ENCODE assay signal across 27 cellular contexts in the genomic region with DNA sequence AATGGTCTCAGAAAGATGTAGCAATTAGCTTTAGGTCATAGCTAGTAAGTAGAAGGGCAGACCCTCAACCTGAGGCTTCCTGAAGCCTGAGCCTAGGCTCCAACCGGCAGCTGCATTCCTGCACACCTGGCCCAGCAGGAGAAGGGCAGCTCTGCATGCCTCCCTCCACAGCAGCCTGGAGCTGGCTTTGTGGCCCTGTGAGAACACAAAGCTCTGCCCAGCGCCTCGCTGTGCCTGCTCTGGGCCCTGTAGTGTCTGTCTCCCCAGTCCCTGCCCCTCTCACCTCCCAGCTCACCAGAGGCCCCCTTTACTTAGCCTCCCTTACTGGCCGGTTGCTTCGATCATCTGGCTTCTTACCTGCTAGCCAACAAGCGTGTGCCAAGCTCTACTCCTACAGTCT. TPM values are rescaled to one million over a fixed set of nuclear protein-coding genes. Genes with fewer than 3 reads are reported as not detected.
DNase-seq lines count a peak whose midpoint lies in the region; ATAC-seq, FAIRE-seq and TF ChIP-seq lines count a peak whose summit lies in the region.
"Had no signal": no experiment of that assay in that cellular context is flagged by ENCODE, and none has a peak within 500 bp of the region (broad histone marks: within the 10 kb centered on the region; RNA-seq: fewer than 3 reads in every experiment).

No MANE protein-coding gene starts in this region.

- H3K27me3 ChIP-seq in HepG2 (ENCODE audit: control insufficient read depth in 1 of 2, insufficient read depth in 2 of 2, low read length in 2 of 2) = no peaks in the 10 kb centered on the region
- no peaks in the 10 kb centered on the region for H3K27me3 ChIP-seq in right lobe of liver
- H3K27me3 ChIP-seq: BE2C; BLaER1 treated with 17β-estradiol and CSF1 and Interleukin-3, amounts not matched to agents 10 nM and 100 nM had no signal

- H2AFZ ChIP-seq in HepG2 (ENCODE audit: low read length) = no peak overlapping the region

- TF ChIP-seq CTCF in HepG2 (CRISPR knock-in tag; IDR thresholded peaks at IDR 0.05) = no peak
- TF ChIP-seq CTCF in right lobe of liver (IDR thresholded peaks at IDR 0.05) = no peak
- no peak for TF ChIP-seq CTCF in chondrocyte (IDR thresholded peaks at IDR 0.05)

- H3K4me2 ChIP-seq in HepG2 (ENCODE audit: low read depth, low read length) = no peak overlapping the region
- H3K4me2 ChIP-seq: A549 had no signal

- TF ChIP-seq EP300 in HepG2 (IDR thresholded peaks at IDR 0.05; ENCODE audit: low read depth in 2 of 2, low read length in 2 of 2) (no peak), HepG2 (CRISPR knock-in tag; IDR thresholded peaks at IDR 0.05; ENCODE audit: borderline replicate concordance) (no peak)

- POLR2A ChIA-PET in HepG2 (lab: Yijun Ruan, JAX) = interaction anchor here (3.0 kb wide), 1 partner anchor 11 kb away, joined by 19 read pairs; the partner anchor contains the start of gene AGBL5

- intact Hi-C loops in HepG2 (cut with micrococcal nuclease; ENCODE audit: unreplicated experiment) = loop anchor here (10.0 kb wide), 1 partner anchor 45 kb away; the partner anchor contains the start of gene KHK
- intact Hi-C loops in right lobe of liver (cut with DNase I) = no loop called here
- intact Hi-C loops in posterior vena cava (cut with DNase I) = loop anchor here (10.0 kb wide), 1 partner anchor 45 kb away; the partner anchor contains the start of gene KHK (in 2 of the 2)

- H3K79me2 ChIP-seq in HepG2 (ENCODE audit: insufficient read depth, low read length) = peaks cover 18% of the 10 kb centered on the region

- 93% methylated on average over 6 of the region's 6 CpGs for WGBS in HepG2 (ENCODE audit: low lambda C conversion rate)
- WGBS in right lobe of liver (ENCODE audit: insufficient coverage, low coverage, low lambda C conversion rate, missing lambda C conversion rate) = 100% methylated on average over 3 of the region's 6 CpGs

- in situ Hi-C loops in HepG2 (cut with HindIII; ENCODE audit: extremely low pct_ligation_motif_present, low pct_unique_long_range_greater_than_20kb) = no loop called here

- no peak overlapping the region for H3K4me3 Mint-ChIP-seq in chondrocyte (ENCODE audit: unreplicated experiment)
- H3K4me3 Mint-ChIP-seq in stimulated activated naive B cell treated with anti-CD40 and anti-IgM and Interleukin-4, amounts not matched to agents 10 μg/mL and 1 μg/mL and 100 μg/mL, for 72 hours = no peak overlapping the region
- H3K4me3 Mint-ChIP-seq: CD14-positive monocyte; CD4-positive, alpha-beta T cell had no signal

- no peak overlapping the region for H3K27ac ChIP-seq in HepG2 (ENCODE audit: extremely low read length, insufficient read depth, low read length)
- no peak overlapping the region for H3K27ac ChIP-seq in right lobe of liver
- H3K27ac ChIP-seq: A549; BLaER1 treated with 17β-estradiol and CSF1 and Interleukin-3, amounts not matched to agents 10 nM and 100 nM had no signal

- H3K36me3 ChIP-seq in HepG2 (replicated peaks in 1 of 2; ENCODE audit: control insufficient read depth in 1 of 2, insufficient read depth in 2 of 2, low read length in 2 of 2) = peaks cover 66 to 80% of the 10 kb centered on the region in 2 experiments
- peaks cover 5 to 73% (median 42%) of the 10 kb centered on the region in 4 donors for H3K36me3 ChIP-seq in right lobe of liver

- peaks cover 28% of the 10 kb centered on the region for H3K4me1 Mint-ChIP-seq in chondrocyte (ENCODE audit: low read depth)
- H3K4me1 Mint-ChIP-seq in stimulated activated naive B cell treated with anti-CD40 and anti-IgM and Interleukin-4, amounts not matched to agents 10 μg/mL and 1 μg/mL and 100 μg/mL, for 72 hours = peaks cover 35 to 57% of the 10 kb centered on the region in 2 donors

- TF ChIP-seq POLR2A in HepG2 (IDR thresholded peaks at IDR 0.05; ENCODE audit: insufficient read depth in 1 of 2, low read depth in 2 of 2, low read length in 2 of 2) (no peak), right lobe of liver (IDR thresholded peaks at IDR 0.05) (no peak)

- H3K4me3 ChIP-seq in HepG2 (replicated peaks in 1 of 3; ENCODE audit: insufficient read depth in 1 of 3, low read depth in 2 of 3, low read length in 3 of 3) = no peak overlapping the region
- no peak overlapping the region for H3K4me3 ChIP-seq in right lobe of liver
- H3K4me3 ChIP-seq: A549; BLaER1 treated with 17β-estradiol and CSF1 and Interleukin-3, amounts not matched to agents 10 nM and 100 nM; GM12878 had no signal

- no peaks in the 10 kb centered on the region; the same call in 1 of the 2 replicates for H4K20me1 ChIP-seq in HepG2 (ENCODE audit: insufficient read depth, low read length)

- no peaks in the 10 kb centered on the region for H3K9me3 Mint-ChIP-seq in chondrocyte (ENCODE audit: low read depth)
- H3K9me3 Mint-ChIP-seq in stimulated activated naive B cell treated with anti-CD40 and anti-IgM and Interleukin-4, amounts not matched to agents 10 μg/mL and 1 μg/mL and 100 μg/mL, for 72 hours = no peaks in the 10 kb centered on the region
- H3K9me3 Mint-ChIP-seq: CD14-positive monocyte; CD4-positive, alpha-beta T cell; CD8-positive, alpha-beta memory T cell had no signal

- no peak overlapping the region for H3K9ac ChIP-seq in HepG2 (ENCODE audit: insufficient read depth, low read depth, low read length)

- BruUV-seq in HepG2 (replicated peaks; lab: Mats Ljungman, UMichigan) = no TSS peak

- H3K4me1 ChIP-seq in HepG2 (ENCODE audit: insufficient read depth, low read length) (peaks cover 18% of the 10 kb centered on the region), right lobe of liver (peaks cover 0 to 3% (median 0%) of the 10 kb centered on the region in 4 donors)

- no peak overlapping the region for H3K27ac Mint-ChIP-seq in chondrocyte (ENCODE audit: unreplicated experiment)
- H3K27ac Mint-ChIP-seq in stimulated activated naive B cell treated with anti-CD40 and anti-IgM and Interleukin-4, amounts not matched to agents 10 μg/mL and 1 μg/mL and 100 μg/mL, for 72 hours = peak overlapping the region; percentile 47

- no peak; the same call in 2 of the 3 replicates for ATAC-seq in HepG2
- ATAC-seq in right lobe of liver = no peak
- ATAC-seq in stimulated activated naive B cell treated with anti-CD40 and anti-IgM and Interleukin-4, amounts not matched to agents 10 μg/mL and 1 μg/mL and 100 μg/mL, for 72 hours (replicated peaks) = no peak
- ATAC-seq: A549, GM12878 had no signal

- peaks cover 38% of the 10 kb centered on the region for H3K36me3 Mint-ChIP-seq in chondrocyte (ENCODE audit: low read depth)
- peaks cover 61 to 72% of the 10 kb centered on the region in 2 donors for H3K36me3 Mint-ChIP-seq in stimulated activated naive B cell treated with anti-CD40 and anti-IgM and Interleukin-4, amounts not matched to agents 10 μg/mL and 1 μg/mL and 100 μg/mL, for 72 hours

- H3K9me3 ChIP-seq in HepG2 (ENCODE audit: low read length) = no peaks in the 10 kb centered on the region
- no peaks in the 10 kb centered on the region for H3K9me3 ChIP-seq in right lobe of liver
- H3K9me3 ChIP-seq: A549; BE2C; BLaER1 treated with 17β-estradiol and CSF1 and Interleukin-3, amounts not matched to agents 10 nM and 100 nM had no signal

- DNase-seq in HepG2 (ENCODE audit: low spot score) (no peak), right lobe of liver (no peak), chondrocyte (ENCODE audit: low spot score) (peak; percentile 60), posterior vena cava (ENCODE audit: low spot score) (peak; percentile 46), NCI-H2107 treated with DMSO at 0.1 percent for 48 hours (lab: John Stamatoyannopoulos, UW; ENCODE audit: unreplicated experiment) (no peak)
- no peak for DNase-seq in stimulated activated naive B cell treated with anti-CD40 and anti-IgM and Interleukin-4, amounts not matched to agents 10 μg/mL and 1 μg/mL and 100 μg/mL, for 72 hours
- no peak for DNase-seq in activated CD4-positive, CD25-positive, alpha-beta regulatory T cell treated with anti-CD3 and anti-CD28 coated beads, Interleukin-2, amount 50 U/mL, for 72 hours
- no peak for DNase-seq in stimulated activated CD4-positive, alpha-beta T cell treated with anti-CD3 and anti-CD28 coated beads, Interleukin-1b, Interleukin-23, amount 100 ng/mL, for 48 hours
- DNase-seq: 8988T; ACHN; AML-193; BE2C; CD4-positive, alpha-beta T cell; CD8-positive, alpha-beta memory T cell; DMS 273 treated with DMSO at 0.1 percent for 48 hours; DMS79; EL; GDM1; H7; HCEC 1CT had no signal

- CTCF ChIA-PET in HepG2 (lab: Yijun Ruan, JAX; ENCODE audit: low intra/inter-chr PET ratio, low total read pairs) = no interaction called here

- TF ChIP-seq RAD21 in HepG2 (CRISPR knock-in tag; IDR thresholded peaks at IDR 0.05) = no peak

- no peaks in the 10 kb centered on the region for H3K27me3 Mint-ChIP-seq in chondrocyte (ENCODE audit: low read depth)
- no peaks in the 10 kb centered on the region for H3K27me3 Mint-ChIP-seq in stimulated activated naive B cell treated with anti-CD40 and anti-IgM and Interleukin-4, amounts not matched to agents 10 μg/mL and 1 μg/mL and 100 μg/mL, for 72 hours
- H3K27me3 Mint-ChIP-seq: CD4-positive, alpha-beta T cell; CD8-positive, alpha-beta memory T cell had no signal

- FAIRE-seq in HepG2 (lab: Jason Lieb, UNC) = no peak
- FAIRE-seq: A549, D721Med, GM12878, GM19239, H1 had no signal

RNA-seq across cellular contexts. Expression of gene TMEM214, which starts 6.7 kb away (rescaled TPM):
- total RNA-seq in HepG2 (2016; rRNA removed; fragmentation: Illumina TruSeq; extraction: Trizol) (28.0 and 58.3 TPM in 2 replicates), right lobe of liver (10 to 100 TPM; 29.1 to 62.7 (median 50.0) TPM), chondrocyte (107 to 166 TPM (median 110 TPM) in 3 replicates), posterior vena cava (10 to 100 TPM; 68.0 to 69.8 TPM)
- total RNA-seq in HepG2 (2016; cell fraction: cytosol; rRNA removed; fragmentation: Illumina TruSeq; extraction: Trizol; ENCODE audit: low read depth) = 13.7 and 15.2 TPM in 2 replicates
- total RNA-seq in HepG2 (2016; cell fraction: insoluble cytoplasmic fraction; rRNA removed; fragmentation: Illumina TruSeq; extraction: Trizol) = 22.8 and 61.4 TPM in 2 replicates
- 24.2 and 24.6 TPM in 2 replicates for total RNA-seq in HepG2 (2016; cell fraction: membrane; rRNA removed; fragmentation: Illumina TruSeq; extraction: Trizol)
- 65.4 and 81.2 TPM in 2 replicates for total RNA-seq in HepG2 (2016; cell fraction: nucleus; rRNA removed; fragmentation: Illumina TruSeq; extraction: Trizol)
- polyA plus RNA-seq in HepG2 (2011; rRNA removed) = 132 and 137 TPM in 2 replicates
- 96.3 and 120 TPM in 2 replicates for polyA plus RNA-seq in HepG2 (2011; cell fraction: cytosol; rRNA removed)
- polyA plus RNA-seq in HepG2 (2011; cell fraction: nucleus; rRNA removed) = 355 and 421 TPM in 2 replicates
- 76.8 and 81.7 TPM in 2 replicates for polyA plus RNA-seq in HepG2 (2012)
- polyA plus RNA-seq in HepG2 (2016; cell fraction: cytosol; fragmentation: Illumina TruSeq; extraction: Trizol; ENCODE audit: low read depth) = 15.5 and 16.9 TPM in 2 replicates
- polyA plus RNA-seq in HepG2 (2016; cell fraction: insoluble cytoplasmic fraction; fragmentation: Illumina TruSeq; extraction: Trizol; ENCODE audit: low read depth) = 43.0 and 58.5 TPM in 2 replicates
- 30.0 and 37.0 TPM in 2 replicates for polyA plus RNA-seq in HepG2 (2016; cell fraction: membrane; fragmentation: Illumina TruSeq; extraction: Trizol; ENCODE audit: low read depth)
- polyA plus RNA-seq in HepG2 (2016; cell fraction: nucleus; fragmentation: Illumina TruSeq; extraction: Trizol; ENCODE audit: insufficient read depth, low read depth) = 188 and 192 TPM in 2 replicates
- 248 and 683 TPM in 2 replicates for polyA minus RNA-seq in HepG2 (2011; rRNA and poly(A)+ RNA removed; ENCODE audit: low replicate concordance)
- polyA minus RNA-seq in HepG2 (2011; cell fraction: cytosol; rRNA and poly(A)+ RNA removed) = 150 and 151 TPM in 2 replicates
- polyA minus RNA-seq in HepG2 (2011; cell fraction: nucleus; rRNA and poly(A)+ RNA removed) = 219 and 243 TPM in 2 replicates

RNA-seq across cellular contexts. Expression of gene AGBL5, which starts 12.0 kb away (rescaled TPM):
- total RNA-seq in HepG2 (2016; rRNA removed; fragmentation: Illumina TruSeq; extraction: Trizol) (48.6 and 55.9 TPM in 2 replicates), right lobe of liver (1 to 10 TPM; 3.9 to 7.4 (median 6.4) TPM), chondrocyte (14.0 to 31.8 TPM (median 16.3 TPM) in 3 replicates), posterior vena cava (10 to 100 TPM; 20.0 to 22.9 TPM)
- total RNA-seq in HepG2 (2016; cell fraction: cytosol; rRNA removed; fragmentation: Illumina TruSeq; extraction: Trizol; ENCODE audit: low read depth) = 148 and 152 TPM in 2 replicates
- total RNA-seq in HepG2 (2016; cell fraction: insoluble cytoplasmic fraction; rRNA removed; fragmentation: Illumina TruSeq; extraction: Trizol) = 39.9 and 57.5 TPM in 2 replicates
- total RNA-seq in HepG2 (2016; cell fraction: membrane; rRNA removed; fragmentation: Illumina TruSeq; extraction: Trizol) = 249 and 253 TPM in 2 replicates
- total RNA-seq in HepG2 (2016; cell fraction: nucleus; rRNA removed; fragmentation: Illumina TruSeq; extraction: Trizol) = 22.8 and 23.0 TPM in 2 replicates
- 63.6 and 73.3 TPM in 2 replicates for polyA plus RNA-seq in HepG2 (2011; rRNA removed)
- polyA plus RNA-seq in HepG2 (2011; cell fraction: cytosol; rRNA removed) = 65.6 and 84.8 TPM in 2 replicates
- polyA plus RNA-seq in HepG2 (2011; cell fraction: nucleus; rRNA removed) = 45.3 and 47.1 TPM in 2 replicates
- 36.8 and 51.0 TPM in 2 replicates for polyA plus RNA-seq in HepG2 (2012)
- polyA plus RNA-seq in HepG2 (2016; cell fraction: cytosol; fragmentation: Illumina TruSeq; extraction: Trizol; ENCODE audit: low read depth) = 247 and 251 TPM in 2 replicates
- 54.3 and 66.5 TPM in 2 replicates for polyA plus RNA-seq in HepG2 (2016; cell fraction: insoluble cytoplasmic fraction; fragmentation: Illumina TruSeq; extraction: Trizol; ENCODE audit: low read depth)
- polyA plus RNA-seq in HepG2 (2016; cell fraction: membrane; fragmentation: Illumina TruSeq; extraction: Trizol; ENCODE audit: low read depth) = 277 and 306 TPM in 2 replicates
- 44.5 and 47.6 TPM in 2 replicates for polyA plus RNA-seq in HepG2 (2016; cell fraction: nucleus; fragmentation: Illumina TruSeq; extraction: Trizol; ENCODE audit: insufficient read depth, low read depth)
- polyA minus RNA-seq in HepG2 (2011; rRNA and poly(A)+ RNA removed; ENCODE audit: low replicate concordance) = 109 and 147 TPM in 2 replicates
- 32.5 and 36.6 TPM in 2 replicates for polyA minus RNA-seq in HepG2 (2011; cell fraction: cytosol; rRNA and poly(A)+ RNA removed)
- polyA minus RNA-seq in HepG2 (2011; cell fraction: nucleus; rRNA and poly(A)+ RNA removed) = 26.1 and 37.3 TPM in 2 replicates

RNA-seq across cellular contexts. Expression of gene OST4, which starts 32.0 kb away (rescaled TPM):
- total RNA-seq in HepG2 (2016; rRNA removed; fragmentation: Illumina TruSeq; extraction: Trizol) = 498 and 508 TPM in 2 replicates
- total RNA-seq in HepG2 (2016; cell fraction: cytosol; rRNA removed; fragmentation: Illumina TruSeq; extraction: Trizol; ENCODE audit: low read depth) = 947 and 1,365 TPM in 2 replicates
- 496 and 506 TPM in 2 replicates for total RNA-seq in HepG2 (2016; cell fraction: insoluble cytoplasmic fraction; rRNA removed; fragmentation: Illumina TruSeq; extraction: Trizol)
- total RNA-seq in HepG2 (2016; cell fraction: membrane; rRNA removed; fragmentation: Illumina TruSeq; extraction: Trizol) = 928 and 1,097 TPM in 2 replicates
- 200 and 226 TPM in 2 replicates for total RNA-seq in HepG2 (2016; cell fraction: nucleus; rRNA removed; fragmentation: Illumina TruSeq; extraction: Trizol)
- 491 and 584 TPM in 2 replicates for polyA plus RNA-seq in HepG2 (2011; rRNA removed)
- 627 and 1,057 TPM in 2 replicates for polyA plus RNA-seq in HepG2 (2011; cell fraction: cytosol; rRNA removed)
- 336 and 383 TPM in 2 replicates for polyA plus RNA-seq in HepG2 (2011; cell fraction: nucleus; rRNA removed)
- polyA plus RNA-seq in HepG2 (2012) = 371 and 440 TPM in 2 replicates
- polyA plus RNA-seq in HepG2 (2016; cell fraction: cytosol; fragmentation: Illumina TruSeq; extraction: Trizol; ENCODE audit: low read depth) = 1,401 and 1,836 TPM in 2 replicates
- polyA plus RNA-seq in HepG2 (2016; cell fraction: insoluble cytoplasmic fraction; fragmentation: Illumina TruSeq; extraction: Trizol; ENCODE audit: low read depth) = 640 and 680 TPM in 2 replicates
- polyA plus RNA-seq in HepG2 (2016; cell fraction: membrane; fragmentation: Illumina TruSeq; extraction: Trizol; ENCODE audit: low read depth) = 1,282 and 1,407 TPM in 2 replicates
- polyA plus RNA-seq in HepG2 (2016; cell fraction: nucleus; fragmentation: Illumina TruSeq; extraction: Trizol; ENCODE audit: insufficient read depth, low read depth) = 415 and 448 TPM in 2 replicates
- polyA minus RNA-seq in HepG2 (2011; rRNA and poly(A)+ RNA removed; ENCODE audit: low replicate concordance) = 310 and 535 TPM in 2 replicates
- 514 and 560 TPM in 2 replicates for polyA minus RNA-seq in HepG2 (2011; cell fraction: cytosol; rRNA and poly(A)+ RNA removed)
- polyA minus RNA-seq in HepG2 (2011; cell fraction: nucleus; rRNA and poly(A)+ RNA removed) = 136 and 144 TPM in 2 replicates
- total RNA-seq in right lobe of liver = 100 to 1,000 TPM; 144 to 182 (median 161) TPM
- total RNA-seq in chondrocyte = 473 to 494 TPM (median 478 TPM) in 3 replicates
- 100 to 1,000 TPM; 222 to 314 TPM for total RNA-seq in posterior vena cava

RNA-seq across cellular contexts. Expression of gene EMILIN1, which starts 39.0 kb away (rescaled TPM):
- 4.0 and 9.7 TPM in 2 replicates for total RNA-seq in HepG2 (2016; rRNA removed; fragmentation: Illumina TruSeq; extraction: Trizol)
- total RNA-seq in HepG2 (2016; cell fraction: cytosol; rRNA removed; fragmentation: Illumina TruSeq; extraction: Trizol; ENCODE audit: low read depth) = 0.53 and 0.61 TPM in 2 replicates
- total RNA-seq in HepG2 (2016; cell fraction: insoluble cytoplasmic fraction; rRNA removed; fragmentation: Illumina TruSeq; extraction: Trizol) = 4.1 and 12.5 TPM in 2 replicates
- 1.4 TPM in 2 replicates for total RNA-seq in HepG2 (2016; cell fraction: membrane; rRNA removed; fragmentation: Illumina TruSeq; extraction: Trizol)
- 8.7 and 9.5 TPM in 2 replicates for total RNA-seq in HepG2 (2016; cell fraction: nucleus; rRNA removed; fragmentation: Illumina TruSeq; extraction: Trizol)
- 8.1 and 13.1 TPM in 2 replicates for polyA plus RNA-seq in HepG2 (2011; rRNA removed)
- polyA plus RNA-seq in HepG2 (2011; cell fraction: cytosol; rRNA removed) = 9.7 and 19.1 TPM in 2 replicates
- polyA plus RNA-seq in HepG2 (2011; cell fraction: nucleus; rRNA removed) = 30.1 and 34.4 TPM in 2 replicates
- polyA plus RNA-seq in HepG2 (2012) = 8.6 and 10.0 TPM in 2 replicates
- 0.42 and 0.58 TPM in 2 replicates for polyA plus RNA-seq in HepG2 (2016; cell fraction: cytosol; fragmentation: Illumina TruSeq; extraction: Trizol; ENCODE audit: low read depth)
- 2.8 and 3.2 TPM in 2 replicates for polyA plus RNA-seq in HepG2 (2016; cell fraction: insoluble cytoplasmic fraction; fragmentation: Illumina TruSeq; extraction: Trizol; ENCODE audit: low read depth)
- 0.45 and 1.0 TPM in 2 replicates for polyA plus RNA-seq in HepG2 (2016; cell fraction: membrane; fragmentation: Illumina TruSeq; extraction: Trizol; ENCODE audit: low read depth)
- 14.3 and 15.9 TPM in 2 replicates for polyA plus RNA-seq in HepG2 (2016; cell fraction: nucleus; fragmentation: Illumina TruSeq; extraction: Trizol; ENCODE audit: insufficient read depth, low read depth)
- 0.54 and 19.1 TPM in 2 replicates for polyA minus RNA-seq in HepG2 (2011; rRNA and poly(A)+ RNA removed; ENCODE audit: low replicate concordance)
- 13.6 and 17.2 TPM in 2 replicates for polyA minus RNA-seq in HepG2 (2011; cell fraction: cytosol; rRNA and poly(A)+ RNA removed)
- polyA minus RNA-seq in HepG2 (2011; cell fraction: nucleus; rRNA and poly(A)+ RNA removed) = 4.8 and 5.6 TPM in 2 replicates
- total RNA-seq in right lobe of liver = 10 to 100 TPM in 5 of 6 experiments, 1 to 10 TPM in 1; 7.2 to 26.1 (median 21.0) TPM
- total RNA-seq in chondrocyte = 180 to 235 TPM (median 182 TPM) in 3 replicates
- 100 to 1,000 TPM; 178 to 323 TPM for total RNA-seq in posterior vena cava

RNA-seq across cellular contexts. Expression of gene KHK, which starts 47.1 kb away (rescaled TPM):
- total RNA-seq in HepG2 (2016; rRNA removed; fragmentation: Illumina TruSeq; extraction: Trizol) (29.9 and 40.9 TPM in 2 replicates), right lobe of liver (100 to 1,000 TPM; 101 to 283 (median 206) TPM), chondrocyte (1.2 to 1.9 TPM (median 1.3 TPM) in 3 replicates), posterior vena cava (1 to 10 TPM; 5.7 to 7.8 TPM)
- 8.1 and 9.7 TPM in 2 replicates for total RNA-seq in HepG2 (2016; cell fraction: cytosol; rRNA removed; fragmentation: Illumina TruSeq; extraction: Trizol; ENCODE audit: low read depth)
- 31.6 and 41.5 TPM in 2 replicates for total RNA-seq in HepG2 (2016; cell fraction: insoluble cytoplasmic fraction; rRNA removed; fragmentation: Illumina TruSeq; extraction: Trizol)
- total RNA-seq in HepG2 (2016; cell fraction: membrane; rRNA removed; fragmentation: Illumina TruSeq; extraction: Trizol) = 15.4 and 18.4 TPM in 2 replicates
- 34.9 and 38.4 TPM in 2 replicates for total RNA-seq in HepG2 (2016; cell fraction: nucleus; rRNA removed; fragmentation: Illumina TruSeq; extraction: Trizol)
- 99.2 and 139 TPM in 2 replicates for polyA plus RNA-seq in HepG2 (2011; rRNA removed)
- polyA plus RNA-seq in HepG2 (2011; cell fraction: cytosol; rRNA removed) = 93.9 and 100.0 TPM in 2 replicates
- 195 and 260 TPM in 2 replicates for polyA plus RNA-seq in HepG2 (2011; cell fraction: nucleus; rRNA removed)
- polyA plus RNA-seq in HepG2 (2012) = 128 and 136 TPM in 2 replicates
- polyA plus RNA-seq in HepG2 (2016; cell fraction: cytosol; fragmentation: Illumina TruSeq; extraction: Trizol; ENCODE audit: low read depth) = 12.3 and 15.8 TPM in 2 replicates
- polyA plus RNA-seq in HepG2 (2016; cell fraction: insoluble cytoplasmic fraction; fragmentation: Illumina TruSeq; extraction: Trizol; ENCODE audit: low read depth) = 39.2 and 45.9 TPM in 2 replicates
- polyA plus RNA-seq in HepG2 (2016; cell fraction: membrane; fragmentation: Illumina TruSeq; extraction: Trizol; ENCODE audit: low read depth) = 14.9 and 20.8 TPM in 2 replicates
- 94.3 and 95.6 TPM in 2 replicates for polyA plus RNA-seq in HepG2 (2016; cell fraction: nucleus; fragmentation: Illumina TruSeq; extraction: Trizol; ENCODE audit: insufficient read depth, low read depth)
- 6.9 and 106 TPM in 2 replicates for polyA minus RNA-seq in HepG2 (2011; rRNA and poly(A)+ RNA removed; ENCODE audit: low replicate concordance)
- polyA minus RNA-seq in HepG2 (2011; cell fraction: cytosol; rRNA and poly(A)+ RNA removed) = 29.4 and 50.9 TPM in 2 replicates
- 51.5 and 66.5 TPM in 2 replicates for polyA minus RNA-seq in HepG2 (2011; cell fraction: nucleus; rRNA and poly(A)+ RNA removed)

Comparison
In these comparisons a context has a peak if more than half of its experiments do, and no peak if none do; other contexts are left out.
1. intact Hi-C loops: an anchor here in HepG2 (10.0 kb wide) and posterior vena cava (10.0 kb wide); none called in right lobe of liver.
2. DNase-seq: peak in chondrocyte (single experiment) and posterior vena cava (single experiment); none in HepG2 (single experiment), right lobe of liver (0 of 3), stimulated activated naive B cell treated with anti-CD40 and anti-IgM and Interleukin-4, amounts not matched to agents 10 μg/mL and 1 μg/mL and 100 μg/mL, for 72 hours (single experiment), NCI-H2107 treated with DMSO at 0.1 percent for 48 hours (single experiment), activated CD4-positive, CD25-positive, alpha-beta regulatory T cell treated with anti-CD3 and anti-CD28 coated beads, Interleukin-2, amount 50 U/mL, for 72 hours (single experiment) and stimulated activated CD4-positive, alpha-beta T cell treated with anti-CD3 and anti-CD28 coated beads, Interleukin-1b, Interleukin-23, amount 100 ng/mL, for 48 hours (single experiment).